ENCODE assay signal across 9 cellular contexts in the genomic region with DNA sequence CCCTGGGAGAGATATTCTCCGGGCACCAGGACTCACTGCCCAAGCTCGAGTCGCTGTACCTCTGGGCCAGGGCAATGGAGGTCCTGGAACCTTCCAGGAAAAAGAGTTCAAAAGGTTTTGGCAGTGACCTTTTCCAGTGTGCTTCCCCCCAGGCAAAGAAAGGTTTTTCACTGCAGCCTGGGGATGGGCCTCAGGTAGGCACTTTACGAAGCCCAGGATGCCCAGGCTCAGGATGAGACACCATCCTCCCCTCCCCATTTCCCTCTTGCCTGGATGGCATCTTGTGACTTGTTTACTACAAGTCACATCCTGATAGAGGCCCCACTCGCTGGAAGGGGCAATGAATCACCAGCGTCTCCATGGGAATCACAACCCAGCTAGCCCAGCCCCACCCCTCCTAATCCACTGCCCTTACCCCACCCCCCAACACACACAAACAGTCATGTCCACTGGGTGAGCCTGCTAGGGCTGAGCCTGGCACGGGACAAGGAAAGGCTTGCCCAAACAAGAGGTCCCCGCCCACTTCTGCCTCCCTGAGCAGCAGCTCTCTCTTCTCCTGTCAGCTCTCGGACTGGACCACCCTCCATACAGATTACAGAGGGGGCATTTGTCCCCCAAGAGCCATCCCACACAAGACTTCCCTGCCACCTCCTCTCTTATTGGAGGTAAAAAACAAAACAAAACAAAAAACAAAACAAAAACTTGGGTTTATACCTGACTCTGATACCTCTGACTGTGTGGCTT.
DNase-seq lines count a peak whose midpoint lies in the region; ATAC-seq, FAIRE-seq and TF ChIP-seq lines count a peak whose summit lies in the region.
"Had no signal": no experiment of that assay in that cellular context is flagged by ENCODE, and none has a peak within 500 bp of the region (broad histone marks: within the 10 kb centered on the region; RNA-seq: fewer than 3 reads in every experiment).

No MANE protein-coding gene starts in this region.

- H3K4me1 ChIP-seq in BE2C (no peaks in the 10 kb centered on the region), muscle layer of duodenum (ENCODE audit: control insufficient read depth in 1 of 2, insufficient read depth in 2 of 2, low read length in 2 of 2) (peaks cover 3 to 4% of the 10 kb centered on the region in 2 donors)

- H3K36me3 ChIP-seq in BE2C = no peaks in the 10 kb centered on the region
- no peaks in the 10 kb centered on the region for H3K36me3 ChIP-seq in muscle layer of duodenum (ENCODE audit: control insufficient read depth in 1 of 2, insufficient read depth in 2 of 2, low read length in 2 of 2)

- TF ChIP-seq CTCF in BE2C (IDR thresholded peaks at IDR 0.05; ENCODE audit: low read depth, low read length) (no peak), endothelial cell (IDR thresholded peaks at IDR 0.05; ENCODE audit: unreplicated experiment) (no peak), D721Med (IDR thresholded peaks at IDR 0.05; ENCODE audit: insufficient read depth, missing control alignments) (no peak)

- peaks cover 5% of the 10 kb centered on the region for H3K36me3 Mint-ChIP-seq in endothelial cell (ENCODE audit: low read depth, unreplicated experiment)

- H3K9me3 Mint-ChIP-seq in endothelial cell (ENCODE audit: unreplicated experiment) = no peaks in the 10 kb centered on the region

- H3K27ac Mint-ChIP-seq in endothelial cell (ENCODE audit: unreplicated experiment) = peak overlapping the region; percentile 27

- H3K27me3 ChIP-seq in BE2C = no peaks in the 10 kb centered on the region
- no peaks in the 10 kb centered on the region for H3K27me3 ChIP-seq in muscle layer of duodenum (ENCODE audit: low read depth, low read length)

- H3K27ac ChIP-seq in muscle layer of duodenum (ENCODE audit: low read length) = peak overlapping the region; percentile 41
- H3K27ac ChIP-seq: VCaP had no signal

- ATAC-seq in GM18498 (IDR thresholded peaks at IDR 0.05; ENCODE audit: unreplicated experiment) = no peak
- no peak for ATAC-seq in GM21786 (IDR thresholded peaks at IDR 0.05; ENCODE audit: unreplicated experiment)
- ATAC-seq in HG03432 (IDR thresholded peaks at IDR 0.05; ENCODE audit: unreplicated experiment) = no peak

- H3K4me1 Mint-ChIP-seq in endothelial cell (ENCODE audit: unreplicated experiment) = peaks cover 48% of the 10 kb centered on the region

- no peak overlapping the region for H3K4me3 Mint-ChIP-seq in endothelial cell (ENCODE audit: unreplicated experiment)

- DNase-seq in BE2C (peak; percentile 44), NCI-H69 (lab: John Stamatoyannopoulos, UW) (peak; percentile 5), endothelial cell (ENCODE audit: low spot score) (no peak), D721Med (ENCODE audit: insufficient read length, low spot score) (no peak)

- peaks cover 6% of the 10 kb centered on the region for H3K27me3 Mint-ChIP-seq in endothelial cell (ENCODE audit: unreplicated experiment)

- FAIRE-seq in D721Med (lab: Jason Lieb, UNC) = no peak

- H3K9me3 ChIP-seq in BE2C = no peaks in the 10 kb centered on the region
- no peaks in the 10 kb centered on the region for H3K9me3 ChIP-seq in muscle layer of duodenum (ENCODE audit: control insufficient read depth in 1 of 2, low read length in 2 of 2)

- H3K4me3 ChIP-seq in BE2C (ENCODE audit: low read depth, low read length) (no peak overlapping the region), muscle layer of duodenum (ENCODE audit: low read depth in 1 of 2, low read length in 2 of 2) (no peak overlapping the region)

Comparison
In these comparisons a context has a peak if more than half of its experiments do, and no peak if none do; other contexts are left out.
1. DNase-seq: peak in BE2C (single experiment) and NCI-H69 (single experiment); none in endothelial cell (single experiment) and D721Med (single experiment).